ENCODE assay signal across 18 cellular contexts in genomic region chr2:74385396-74385795, GRCh38. TPM values are rescaled to one million over a fixed set of nuclear protein-coding genes. Genes with fewer than 3 reads are reported as not detected.
DNase-seq lines count a peak whose midpoint lies in the region; ATAC-seq and TF ChIP-seq lines count a peak whose summit lies in the region.
"Had no signal": no experiment of that assay in that cellular context is flagged by ENCODE, and none has a peak within 500 bp of the region (broad histone marks: within the 10 kb centered on the region; RNA-seq: fewer than 3 reads in every experiment).

No MANE protein-coding gene starts in this region.

- TF ChIP-seq EP300 in esophagus muscularis mucosa (IDR thresholded peaks at IDR 0.05) = no peak

- DNase-seq in H7 (peak; percentile 7), astrocyte of the hippocampus (ENCODE audit: low read depth, low spot score) (peak; percentile 35), inferior parietal cortex (ENCODE audit: extremely low spot score) (peak; percentile 89), retina (peak; percentile 59), T-helper 2 cell (no peak), esophagus muscularis mucosa (ENCODE audit: extremely low spot score) (no peak)
- DNase-seq: activated CD4-positive, alpha-beta T cell treated with anti-CD3 and anti-CD28 coated beads, Interleukin-2, amount 50 U/mL, for 48 hours; activated naive CD8-positive, alpha-beta T cell treated with anti-CD3 and anti-CD28 coated beads, Interleukin-2, amount 50 U/mL, for 24 hours; activated T-cell treated with anti-CD3 and anti-CD28 coated beads, Interleukin-2, amount 50 U/mL, for 72 hours; DMS 273 treated with DMSO at 0.1 percent for 48 hours; NCI-H1048; NCI-H446 treated with DMSO at 0.1 percent for 48 hours; T-helper 9 cell; testis had no signal

- ATAC-seq in GM19455 (IDR thresholded peaks at IDR 0.05; ENCODE audit: unreplicated experiment) (no peak), GM21360 (IDR thresholded peaks at IDR 0.05; ENCODE audit: unreplicated experiment) (no peak)
- ATAC-seq: activated naive CD8-positive, alpha-beta T cell treated with anti-CD3 and anti-CD28 coated beads, Interleukin-2, amount 50 U/mL, for 24 hours; activated T-cell treated with anti-CD3 and anti-CD28 coated beads, Interleukin-2, amount 50 U/mL, for 72 hours had no signal

- peaks cover 6% of the 10 kb centered on the region for H3K36me3 ChIP-seq in H7 (replicated peaks; ENCODE audit: control insufficient read depth, insufficient read depth, low read length)
- peaks cover 0 to 4% (median 0%) of the 10 kb centered on the region in 4 donors for H3K36me3 ChIP-seq in esophagus muscularis mucosa

- TF ChIP-seq POLR2A in esophagus muscularis mucosa (IDR thresholded peaks at IDR 0.05; ENCODE audit: low read depth) = no peak

- peak overlapping the region in 2 of 4 donors; percentile 76 to 79 for H3K27ac ChIP-seq in esophagus muscularis mucosa (replicated peaks in 1 of 4)
- H3K27ac ChIP-seq: SJSA1 had no signal

- no peaks in the 10 kb centered on the region for H3K9me3 ChIP-seq in esophagus muscularis mucosa
- H3K9me3 ChIP-seq: SJSA1, testis had no signal

- peaks cover 85 to 96% (median 91%) of the 10 kb centered on the region in 4 donors for H3K4me1 ChIP-seq in esophagus muscularis mucosa

- intact Hi-C loops in esophagus muscularis mucosa (cut with DNase I) = no loop called here

- H3K27me3 ChIP-seq in H7 (ENCODE audit: control insufficient read depth, insufficient read depth, low read length) (no peaks in the 10 kb centered on the region), esophagus muscularis mucosa (no peaks in the 10 kb centered on the region)
- H3K27me3 ChIP-seq: SJSA1, testis had no signal

- no peak for TF ChIP-seq CTCF in esophagus muscularis mucosa (IDR thresholded peaks at IDR 0.05)

- WGBS in esophagus muscularis mucosa = 82% methylated on average over 7 of the region's 8 CpGs

- H3K4me3 ChIP-seq in H7 (ENCODE audit: insufficient read depth, low read depth, low read length) (no peak overlapping the region), esophagus muscularis mucosa (no peak overlapping the region)
- H3K4me3 ChIP-seq: SJSA1, testis had no signal

RNA-seq across cellular contexts. Expression of gene DCTN1, which starts 5.3 kb away (rescaled TPM):
- total RNA-seq in H7 (2014; rRNA removed; shearing (Covaris generic)) = 100 and 105 TPM in 2 replicates
- total RNA-seq in esophagus muscularis mucosa = 100 to 1,000 TPM; 136 to 188 (median 162) TPM

RNA-seq across cellular contexts. Expression of gene C2orf81, which starts 36.0 kb away (rescaled TPM):
- total RNA-seq in H7 (2014; rRNA removed; shearing (Covaris generic)) = 0.83 and 1.6 TPM in 2 replicates
- total RNA-seq in esophagus muscularis mucosa = 1 to 10 TPM in 3 of 4 donors, under 1 TPM in 1; 0.66 to 4.6 (median 3.2) TPM

RNA-seq across cellular contexts. Expression of gene WDR54, which starts 36.1 kb away (rescaled TPM):
- 38.0 and 55.5 TPM in 2 replicates for total RNA-seq in H7 (2014; rRNA removed; shearing (Covaris generic))
- 10 to 100 TPM in 2 of 4 donors, 1 to 10 TPM in 2; 7.6 to 14.6 (median 11.9) TPM for total RNA-seq in esophagus muscularis mucosa

RNA-seq across cellular contexts. Expression of gene SLC4A5, which starts 42.2 kb away (rescaled TPM):
- 0.90 and 1.1 TPM in 2 replicates for total RNA-seq in H7 (2014; rRNA removed; shearing (Covaris generic))
- 1 to 10 TPM in 3 of 4 donors, under 1 TPM in 1; 0.50 to 1.8 (median 1.4) TPM for total RNA-seq in esophagus muscularis mucosa
- total RNA-seq: pulmonary artery endothelial cell had no signal

RNA-seq across cellular contexts. Expression of gene RTKN, which starts 56.3 kb away (rescaled TPM):
- 93.4 and 107 TPM in 2 replicates for total RNA-seq in H7 (2014; rRNA removed; shearing (Covaris generic))
- 10 to 100 TPM in 2 of 4 donors, 1 to 10 TPM in 2; 8.4 to 14.1 (median 11.3) TPM for total RNA-seq in esophagus muscularis mucosa

Comparison
In these comparisons a context has a peak if more than half of its experiments do, and no peak if none do; other contexts are left out.
1. DNase-seq: peak in H7 (single experiment), astrocyte of the hippocampus (single experiment), inferior parietal cortex (single experiment) and retina (single experiment); none in T-helper 2 cell (0 of 5) and esophagus muscularis mucosa (single experiment).